ENCODE assay signal across 8 cellular contexts in genomic region chr14:21902561-21903199, GRCh38.
DNase-seq lines count a peak whose midpoint lies in the region; ATAC-seq and TF ChIP-seq lines count a peak whose summit lies in the region.

No MANE protein-coding gene starts in this region.

- H3K4me1 ChIP-seq in mammary epithelial cell (ENCODE audit: insufficient read depth, low read length): no peaks in the 10 kb centered on the region

- H3K4me2 ChIP-seq in mammary epithelial cell (ENCODE audit: insufficient read depth, low read depth, low read length): no peak overlapping the region

- no peaks in the 10 kb centered on the region for H3K9me3 ChIP-seq in mammary epithelial cell (replicated peaks; ENCODE audit: insufficient read depth, low read length)

- peak; percentile 2 for DNase-seq in mammary epithelial cell
- DNase-seq in progenitor cell of endocrine pancreas (ENCODE audit: low spot score, unreplicated experiment): no peak
- DNase-seq in HT-29 (ENCODE audit: low spot score): no peak
- no peak for DNase-seq in GM20000 (ENCODE audit: low spot score)

- in situ Hi-C loops in mammary epithelial cell (cut with MboI; ENCODE audit: low sequenced_read_pairs in 2 of 2): no loop called here

- CTCF ChIA-PET in mammary epithelial cell (lab: Charles Lee; ENCODE audit: low non-redundant PET): no interaction called here

- dilution Hi-C loops in mammary epithelial cell (cut with HindIII; ENCODE audit: low sequenced_read_pairs): no loop called here

- no peak overlapping the region for H3K9ac ChIP-seq in mammary epithelial cell (ENCODE audit: insufficient read depth, low read length)

- no peaks in the 10 kb centered on the region for H4K20me1 ChIP-seq in mammary epithelial cell (ENCODE audit: insufficient read depth, low read length)

- peak; percentile 68 for ATAC-seq in GM18511 (IDR thresholded peaks at IDR 0.05; ENCODE audit: unreplicated experiment)
- 0 out of 3 replicates have a peak, but pooled peaks have one; percentile 45 for ATAC-seq in SK-N-SH treated with all-trans-retinoic acid at 6 μM for 48 hours
- ATAC-seq in GM21529 (IDR thresholded peaks at IDR 0.05; ENCODE audit: unreplicated experiment): no peak
- ATAC-seq in HG03457 (IDR thresholded peaks at IDR 0.05; ENCODE audit: unreplicated experiment): no peak

- no peak overlapping the region for H3K4me3 ChIP-seq in mammary epithelial cell (replicated peaks in 1 of 3; ENCODE audit: insufficient read depth in 1 of 3, low read depth in 2 of 3, low read length in 3 of 3)

- 56% methylated on average over 4 of the region's 4 CpGs for WGBS in mammary epithelial cell (ENCODE audit: low coverage, missing lambda C conversion rate)

- no peaks in the 10 kb centered on the region for H3K79me2 ChIP-seq in mammary epithelial cell (ENCODE audit: insufficient read depth, low read length)

- no peak overlapping the region for H2AFZ ChIP-seq in mammary epithelial cell (ENCODE audit: low read depth, low read length)

- H3K27ac Mint-ChIP-seq in progenitor cell of endocrine pancreas: no peak overlapping the region

- peaks cover 21% of the 10 kb centered on the region for H3K27me3 Mint-ChIP-seq in progenitor cell of endocrine pancreas

- BruUV-seq in mammary epithelial cell (replicated peaks; lab: Mats Ljungman, UMichigan): no TSS peak

- no peaks in the 10 kb centered on the region for H3K36me3 ChIP-seq in mammary epithelial cell (ENCODE audit: insufficient read depth, low read length)

- H3K9me3 Mint-ChIP-seq in progenitor cell of endocrine pancreas (ENCODE audit: low read depth): peaks cover 17% of the 10 kb centered on the region

- intact Hi-C loops in mammary epithelial cell (cut with micrococcal nuclease): no loop called here

- H3K27ac ChIP-seq in mammary epithelial cell (ENCODE audit: insufficient read depth, low read depth, low read length): no peak overlapping the region

- no peaks in the 10 kb centered on the region for H3K4me1 Mint-ChIP-seq in progenitor cell of endocrine pancreas (ENCODE audit: low read depth)

- TF ChIP-seq CTCF in mammary epithelial cell (conservative IDR thresholded peaks at IDR 0.05 in 1 of 2, IDR thresholded peaks at IDR 0.05 in 1 of 2; ENCODE audit: extremely low read depth in 1 of 2, insufficient read depth in 1 of 2, low read depth in 1 of 2, low read length in 2 of 2) (no peak), progenitor cell of endocrine pancreas (IDR thresholded peaks at IDR 0.05; ENCODE audit: unreplicated experiment) (peak; percentile 45), GM20000 (IDR thresholded peaks at IDR 0.05; ENCODE audit: extremely low read depth, missing control alignments) (no peak)

- no peaks in the 10 kb centered on the region for H3K27me3 ChIP-seq in mammary epithelial cell (ENCODE audit: insufficient read depth, low read length)

- H3K36me3 Mint-ChIP-seq in progenitor cell of endocrine pancreas (ENCODE audit: insufficient read depth): no peaks in the 10 kb centered on the region

- H3K4me3 Mint-ChIP-seq in progenitor cell of endocrine pancreas (ENCODE audit: low read depth): no peak overlapping the region

TF ChIP-seq in SK-N-SH treated with all-trans-retinoic acid at 6 μM for 48 hours, 23 proteins besides CTCF, POLR2A, EP300 and RAD21:
- no peak for TF ChIP-seq ZC3H10 (CRISPR knock-in tag; IDR thresholded peaks at IDR 0.05)
- no peak for TF ChIP-seq OSR1 (CRISPR knock-in tag; IDR thresholded peaks at IDR 0.05)
- no peak for TF ChIP-seq CSDC2 (CRISPR knock-in tag; IDR thresholded peaks at IDR 0.05)
- no peak for TF ChIP-seq TCF4 (CRISPR knock-in tag; IDR thresholded peaks at IDR 0.05; ENCODE audit: borderline replicate concordance)
- no peak for TF ChIP-seq ZNF565 (CRISPR knock-in tag; conservative IDR thresholded peaks at IDR 0.05; ENCODE audit: low read depth)
- TF ChIP-seq TOX (CRISPR knock-in tag; IDR thresholded peaks at IDR 0.05; ENCODE audit: borderline replicate concordance): no peak
- no peak for TF ChIP-seq ESRRG (CRISPR knock-in tag; IDR thresholded peaks at IDR 0.05)
- no peak for TF ChIP-seq POU6F1 (CRISPR knock-in tag; IDR thresholded peaks at IDR 0.05; ENCODE audit: borderline replicate concordance, low read depth)
- TF ChIP-seq CSRNP3 (CRISPR knock-in tag; IDR thresholded peaks at IDR 0.05): no peak
- no peak for TF ChIP-seq SNAI2 (CRISPR knock-in tag; IDR thresholded peaks at IDR 0.05)
- TF ChIP-seq, protein P1, sequence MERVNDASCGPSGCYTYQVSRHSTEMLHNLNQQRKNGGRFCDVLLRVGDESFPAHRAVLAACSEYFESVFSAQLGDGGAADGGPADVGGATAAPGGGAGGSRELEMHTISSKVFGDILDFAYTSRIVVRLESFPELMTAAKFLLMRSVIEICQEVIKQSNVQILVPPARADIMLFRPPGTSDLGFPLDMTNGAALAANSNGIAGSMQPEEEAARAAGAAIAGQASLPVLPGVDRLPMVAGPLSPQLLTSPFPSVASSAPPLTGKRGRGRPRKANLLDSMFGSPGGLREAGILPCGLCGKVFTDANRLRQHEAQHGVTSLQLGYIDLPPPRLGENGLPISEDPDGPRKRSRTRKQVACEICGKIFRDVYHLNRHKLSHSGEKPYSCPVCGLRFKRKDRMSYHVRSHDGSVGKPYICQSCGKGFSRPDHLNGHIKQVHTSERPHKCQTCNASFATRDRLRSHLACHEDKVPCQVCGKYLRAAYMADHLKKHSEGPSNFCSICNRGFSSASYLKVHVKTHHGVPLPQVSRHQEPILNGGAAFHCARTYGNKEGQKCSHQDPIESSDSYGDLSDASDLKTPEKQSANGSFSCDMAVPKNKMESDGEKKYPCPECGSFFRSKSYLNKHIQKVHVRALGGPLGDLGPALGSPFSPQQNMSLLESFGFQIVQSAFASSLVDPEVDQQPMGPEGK (CRISPR knock-in tag; IDR thresholded peaks at IDR 0.05; ENCODE audit: borderline replicate concordance): no peak
- no peak for TF ChIP-seq PPARA (CRISPR knock-in tag; IDR thresholded peaks at IDR 0.05; ENCODE audit: borderline replicate concordance)
- no peak for TF ChIP-seq ZNF8 (CRISPR knock-in tag; IDR thresholded peaks at IDR 0.05)
- TF ChIP-seq ZFP30 (CRISPR knock-in tag; IDR thresholded peaks at IDR 0.05): no peak

Comparison
In these comparisons a context has a peak if more than half of its experiments do, and no peak if none do; other contexts are left out.
1. ATAC-seq: peak in GM18511 (single experiment) and SK-N-SH treated with all-trans-retinoic acid at 6 μM for 48 hours (single experiment); none in GM21529 (single experiment) and HG03457 (single experiment).